Comparison of ENCODE assay signal across 18 cellular contexts in the genomic region with DNA sequence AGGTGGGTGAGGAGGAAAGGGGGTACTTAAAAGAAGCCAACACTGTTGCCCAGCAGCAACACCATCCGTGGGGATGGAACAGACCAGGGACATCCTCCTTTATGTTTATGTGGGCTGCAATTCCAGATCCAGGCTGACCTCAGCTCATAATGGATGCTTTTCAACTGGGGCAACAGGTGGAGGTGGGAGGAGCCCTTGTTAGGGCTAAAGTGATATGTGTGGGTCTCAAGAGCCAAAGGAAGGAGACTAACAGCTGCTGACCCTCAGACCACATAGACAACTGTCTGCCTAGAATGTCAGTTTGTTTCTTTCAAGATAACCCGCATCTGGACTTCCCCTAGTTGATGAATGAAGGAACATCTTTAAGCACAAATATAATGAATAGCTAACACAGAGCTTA. TPM values are rescaled to one million over a fixed set of nuclear protein-coding genes. Genes with fewer than 3 reads are reported as not detected.
DNase-seq lines count a peak whose midpoint lies in the region; ATAC-seq, FAIRE-seq and TF ChIP-seq lines count a peak whose summit lies in the region.
"Had no signal": no experiment of that assay in that cellular context is flagged by ENCODE, and none has a peak within 500 bp of the region (broad histone marks: within the 10 kb centered on the region; RNA-seq: fewer than 3 reads in every experiment).

No MANE protein-coding gene starts in this region.

- WGBS in trophoblast cell (ENCODE audit: extremely low coverage, insufficient coverage, insufficient read length) = no CpG with 5 or more reads among the region's 2 CpGs

- H2BK5ac ChIP-seq in trophoblast cell (ENCODE audit: low read depth, low read length, poor library complexity) = no peak overlapping the region

- H4K12ac ChIP-seq in trophoblast cell (ENCODE audit: low read depth, low read length) = peak overlapping the region; percentile 8

- H3K4me3 ChIP-seq in Loucy (ENCODE audit: low read length, poor library complexity, severe bottlenecking) (no peak overlapping the region), astrocyte (ENCODE audit: insufficient read depth, low read depth, low read length) (no peak overlapping the region), trophoblast cell (ENCODE audit: low read depth, low read length) (no peak overlapping the region)

- H3K9ac ChIP-seq in Loucy (ENCODE audit: low read depth, low read length, poor library complexity, severe bottlenecking) (no peak overlapping the region), astrocyte (ENCODE audit: low read length) (no peak overlapping the region), trophoblast cell (ENCODE audit: low read length) (no peak overlapping the region)

- H3K18ac ChIP-seq in trophoblast cell (ENCODE audit: low read length) = no peak overlapping the region

- no peak overlapping the region for H2BK120ac ChIP-seq in trophoblast cell (ENCODE audit: insufficient read depth, low read length, poor library complexity)

- H3K9me2 ChIP-seq in Loucy (replicated peaks; ENCODE audit: low read depth, low read length) = no peaks in the 10 kb centered on the region

- H4K8ac ChIP-seq in trophoblast cell (ENCODE audit: low read depth, low read length) = no peak overlapping the region

- TF ChIP-seq CTCF in Loucy (conservative IDR thresholded peaks at IDR 0.05; ENCODE audit: low read length) (no peak), astrocyte (IDR thresholded peaks at IDR 0.05; ENCODE audit: insufficient read depth, low read depth, low read length) (no peak)

- no peaks in the 10 kb centered on the region for H3K9me3 Mint-ChIP-seq in activated CD4-positive, alpha-beta T cell treated with anti-CD3 and anti-CD28 coated beads for 36 hours (ENCODE audit: low read depth)
- H3K9me3 Mint-ChIP-seq in astrocyte (ENCODE audit: unreplicated experiment) = no peaks in the 10 kb centered on the region

- intact Hi-C loops in activated CD4-positive, alpha-beta T cell treated with anti-CD3 and anti-CD28 coated beads for 36 hours (cut with DNase I, micrococcal nuclease) = no loop called here

- H3K36me3 Mint-ChIP-seq in activated CD4-positive, alpha-beta T cell treated with anti-CD3 and anti-CD28 coated beads for 36 hours (ENCODE audit: low read depth) = peaks cover 7% of the 10 kb centered on the region
- peaks cover 9% of the 10 kb centered on the region for H3K36me3 Mint-ChIP-seq in astrocyte (ENCODE audit: low read depth, unreplicated experiment)

- no peak overlapping the region for H2AFZ ChIP-seq in Loucy (ENCODE audit: low read length)
- no peak overlapping the region for H2AFZ ChIP-seq in astrocyte (ENCODE audit: low read depth, low read length)
- no peak overlapping the region for H2AFZ ChIP-seq in trophoblast cell (ENCODE audit: insufficient read depth, low read length, poor library complexity)

- H3K27me3 ChIP-seq in Loucy (ENCODE audit: insufficient read depth, low read length, poor library complexity, severe bottlenecking) (no peaks in the 10 kb centered on the region), astrocyte (ENCODE audit: insufficient read depth, low read length) (no peaks in the 10 kb centered on the region), trophoblast cell (ENCODE audit: insufficient read depth, low read length) (no peaks in the 10 kb centered on the region)
- H3K27me3 ChIP-seq: spleen, transverse colon had no signal

- H3K4me1 ChIP-seq in Loucy (ENCODE audit: insufficient read depth, low read length, poor library complexity, severe bottlenecking) = peaks cover 12% of the 10 kb centered on the region
- peaks cover 14% of the 10 kb centered on the region for H3K4me1 ChIP-seq in astrocyte (ENCODE audit: insufficient read depth, low read length)
- peaks cover 4 to 5% of the 10 kb centered on the region in 2 experiments for H3K4me1 ChIP-seq in trophoblast cell (ENCODE audit: control insufficient read depth in 1 of 2, insufficient read depth in 2 of 2, low read length in 2 of 2)

- H3K27ac ChIP-seq in astrocyte (ENCODE audit: low read depth, low read length) (no peak overlapping the region), trophoblast cell (ENCODE audit: low read depth, low read length) (no peak overlapping the region)
- H3K27ac ChIP-seq: transverse colon had no signal

- H2BK12ac ChIP-seq in trophoblast cell (ENCODE audit: low read length) = no peak overlapping the region

- H3K23ac ChIP-seq in trophoblast cell (ENCODE audit: low read length) = no peak overlapping the region

- peaks cover 6% of the 10 kb centered on the region for H3K79me1 ChIP-seq in trophoblast cell (ENCODE audit: low read length)

- H3K27ac Mint-ChIP-seq in activated CD4-positive, alpha-beta T cell treated with anti-CD3 and anti-CD28 coated beads for 36 hours = no peak overlapping the region
- peak overlapping the region; percentile 26 for H3K27ac Mint-ChIP-seq in astrocyte (ENCODE audit: unreplicated experiment)

- no peak for FAIRE-seq in astrocyte (lab: Jason Lieb, UNC)

- no peak overlapping the region for H4K91ac ChIP-seq in trophoblast cell (ENCODE audit: low read depth, low read length)

- no peak overlapping the region for H3K4ac ChIP-seq in trophoblast cell (ENCODE audit: low read depth, low read length)

- ATAC-seq in activated CD4-positive, alpha-beta T cell treated with anti-CD3 and anti-CD28 coated beads for 36 hours = no peak
- no peak for ATAC-seq in GM18519 (IDR thresholded peaks at IDR 0.05; ENCODE audit: low FRiP score, unreplicated experiment)
- ATAC-seq in HG02588 (IDR thresholded peaks at IDR 0.05; ENCODE audit: unreplicated experiment) = no peak
- no peak for ATAC-seq in HG03095 (IDR thresholded peaks at IDR 0.05; ENCODE audit: unreplicated experiment)
- ATAC-seq: left lobe of liver had no signal

- DNase-seq in activated CD4-positive, alpha-beta T cell treated with anti-CD3 and anti-CD28 coated beads for 36 hours = no peak
- no peak for DNase-seq in activated CD4-positive, alpha-beta T cell treated with anti-CD3 and anti-CD28 coated beads, Interleukin-2, amount 50 U/mL, for 1 hour
- DNase-seq in astrocyte (ENCODE audit: low read depth) (no peak), trophoblast cell (no peak)
- DNase-seq: activated effector memory CD4-positive, alpha-beta T cell treated with anti-CD3 and anti-CD28 coated beads, Interleukin-2, amount 50 U/mL, for 16 hours; cerebellar nuclear complex; DMS153; erythroblast; NCI-H146; occipital lobe; SHP77 treated with DMSO at 0.1 percent for 48 hours; spleen; transverse colon had no signal

- no peak overlapping the region for H3K14ac ChIP-seq in trophoblast cell (ENCODE audit: low read length)

- H3K4me1 Mint-ChIP-seq in activated CD4-positive, alpha-beta T cell treated with anti-CD3 and anti-CD28 coated beads for 36 hours = peaks cover 28% of the 10 kb centered on the region
- peaks cover 12% of the 10 kb centered on the region for H3K4me1 Mint-ChIP-seq in astrocyte (ENCODE audit: low read depth, unreplicated experiment)

- CTCF ChIA-PET in activated CD4-positive, alpha-beta T cell treated with anti-CD3 and anti-CD28 coated beads for 36 hours (lab: Charles Lee) = interaction anchor here (1.4 to 5.0 kb wide), 3 partner anchors 14 to 153 kb away, joined by 4 to 26 read pairs (median 5); no protein-coding TSS in a partner anchor

- peaks cover 5% of the 10 kb centered on the region; the same call in 1 of the 2 replicates for H3K36me3 ChIP-seq in Loucy (ENCODE audit: insufficient read depth, low read length)
- peaks cover 4% of the 10 kb centered on the region for H3K36me3 ChIP-seq in astrocyte (ENCODE audit: insufficient read depth, low read length)
- H3K36me3 ChIP-seq in trophoblast cell (ENCODE audit: control insufficient read depth in 1 of 2, insufficient read depth in 2 of 2, low read length in 2 of 2) = peaks cover 20 to 44% of the 10 kb centered on the region in 2 experiments

- H3K27me3 Mint-ChIP-seq in activated CD4-positive, alpha-beta T cell treated with anti-CD3 and anti-CD28 coated beads for 36 hours = no peaks in the 10 kb centered on the region
- no peaks in the 10 kb centered on the region for H3K27me3 Mint-ChIP-seq in astrocyte (ENCODE audit: low read depth, unreplicated experiment)

- H3K9me3 ChIP-seq in Loucy (ENCODE audit: insufficient read depth, low read depth, low read length) = no peaks in the 10 kb centered on the region
- no peaks in the 10 kb centered on the region for H3K9me3 ChIP-seq in astrocyte (ENCODE audit: insufficient read depth, low read depth, low read length)
- peaks cover 2% of the 10 kb centered on the region for H3K9me3 ChIP-seq in trophoblast cell (ENCODE audit: insufficient read depth, low read depth, low read length)
- H3K9me3 ChIP-seq: spleen, transverse colon had no signal

- H3K79me2 ChIP-seq in Loucy (ENCODE audit: insufficient read depth, low read length) (peaks cover 34% of the 10 kb centered on the region; the same call in 1 of the 2 replicates), astrocyte (ENCODE audit: insufficient read depth, low read length) (peaks cover 22% of the 10 kb centered on the region), trophoblast cell (ENCODE audit: control insufficient read depth, insufficient read depth, low read length, poor library complexity) (peaks cover 5% of the 10 kb centered on the region)

- H4K20me1 ChIP-seq in Loucy (ENCODE audit: insufficient read depth, low read length, poor library complexity, severe bottlenecking) (peaks cover 4% of the 10 kb centered on the region), astrocyte (ENCODE audit: insufficient read depth, low read length) (peaks cover 8% of the 10 kb centered on the region)

- H3F3A ChIP-seq in Loucy (ENCODE audit: low read depth) = no peaks in the 10 kb centered on the region

- no peak overlapping the region for H2AK5ac ChIP-seq in trophoblast cell (ENCODE audit: low read length)

- H3K4me3 Mint-ChIP-seq in activated CD4-positive, alpha-beta T cell treated with anti-CD3 and anti-CD28 coated beads for 36 hours = peak overlapping the region; percentile 85
- H3K4me3 Mint-ChIP-seq in astrocyte (ENCODE audit: unreplicated experiment) = peak overlapping the region; percentile 93

- H3K4me2 ChIP-seq in Loucy (ENCODE audit: low read depth, low read length, poor library complexity, severe bottlenecking) (peak overlapping the region; percentile 65), astrocyte (ENCODE audit: low read length) (no peak overlapping the region), trophoblast cell (ENCODE audit: low read length) (no peak overlapping the region)

- POLR2A ChIA-PET in activated CD4-positive, alpha-beta T cell treated with anti-CD3 and anti-CD28 coated beads for 36 hours (lab: Charles Lee) = no interaction called here

RNA-seq across cellular contexts. Expression of gene INPP5K, which starts 2.0 kb away (rescaled TPM):
- total RNA-seq in activated CD4-positive, alpha-beta T cell treated with anti-CD3 and anti-CD28 coated beads for 36 hours = 10 to 100 TPM; 18.5 to 27.3 TPM
- total RNA-seq in astrocyte = 26.4 and 26.7 TPM in 2 replicates
- 22.0 and 24.5 TPM in 2 replicates for polyA plus RNA-seq in trophoblast cell (2013)

RNA-seq across cellular contexts. Expression of gene MYO1C, which starts 25.9 kb away (rescaled TPM):
- 10 to 100 TPM; 21.7 to 24.1 TPM for total RNA-seq in activated CD4-positive, alpha-beta T cell treated with anti-CD3 and anti-CD28 coated beads for 36 hours
- total RNA-seq in astrocyte = 132 and 134 TPM in 2 replicates
- 83.3 and 84.7 TPM in 2 replicates for polyA plus RNA-seq in trophoblast cell (2013)

RNA-seq across cellular contexts. Expression of gene PITPNA, which starts 44.2 kb away (rescaled TPM):
- total RNA-seq in activated CD4-positive, alpha-beta T cell treated with anti-CD3 and anti-CD28 coated beads for 36 hours = 10 to 100 TPM; 43.8 to 44.0 TPM
- 69.1 and 79.3 TPM in 2 replicates for total RNA-seq in astrocyte
- 132 and 135 TPM in 2 replicates for polyA plus RNA-seq in trophoblast cell (2013)
